1 cellular context compared by ENCODE assay signal in genomic region chr17:82267575-82268379, GRCh38.
TF ChIP-seq lines count a peak whose summit lies in the region.

No MANE protein-coding gene starts in this region.

TF ChIP-seq in K562, 482 proteins besides CTCF, POLR2A, EP300 and RAD21 (continued from another document):
- TF ChIP-seq ZFP36 (IDR thresholded peaks at IDR 0.05; ENCODE audit: low read depth, low read length, partially characterized antibody) (peak; percentile 40), MAZ (CRISPR knock-in tag; conservative IDR thresholded peaks at IDR 0.05 in 1 of 2, IDR thresholded peaks at IDR 0.05 in 1 of 2) (peak in 1 of 2 experiments; percentile 58; a peak in 3 of 4 replicates), ZNF609 (CRISPR knock-in tag; IDR thresholded peaks at IDR 0.05; ENCODE audit: borderline replicate concordance) (0 out of 2 replicates have a peak, but pooled peaks have one; percentile 29), ETV6 (IDR thresholded peaks at IDR 0.05; ENCODE audit: borderline replicate concordance in 1 of 2, low read depth in 2 of 2, low read length in 1 of 2) (no peak; a peak in 1 of 4 replicates), ETV6 (CRISPR knock-in tag; IDR thresholded peaks at IDR 0.05; ENCODE audit: borderline replicate concordance) (no peak), JUN (IDR thresholded peaks at IDR 0.05; ENCODE audit: borderline replicate concordance, low read depth, low read length) (peak; percentile 95), JUN (CRISPR knock-in tag; IDR thresholded peaks at IDR 0.05; ENCODE audit: borderline replicate concordance) (peak; percentile 59; the same call in 1 of the 2 replicates), CREM (IDR thresholded peaks at IDR 0.05; ENCODE audit: low read depth) (peak; percentile 72; the same call in 1 of the 2 replicates), SLC30A9 (CRISPR knock-in tag; IDR thresholded peaks at IDR 0.05) (no peak), NRF1 (conservative IDR thresholded peaks at IDR 0.05 in 1 of 2, IDR thresholded peaks at IDR 0.05 in 1 of 2) (peak; percentile 86 to 88), ZBED1 (IDR thresholded peaks at IDR 0.05) (no peak), SMARCE1 (IDR thresholded peaks at IDR 0.05) (peak; percentile 57; the same call in 1 of the 2 replicates), ARID4B (CRISPR knock-in tag; IDR thresholded peaks at IDR 0.05) (peak; percentile 71), SMAD1 (IDR thresholded peaks at IDR 0.05; ENCODE audit: low read depth, low read length, partially characterized antibody) (peak; percentile 38), SMAD3 (CRISPR knock-in tag; conservative IDR thresholded peaks at IDR 0.05) (no peak), SMARCA4 (IDR thresholded peaks at IDR 0.05) (peak; percentile 38; the same call in 1 of the 2 replicates), DACH1 (IDR thresholded peaks at IDR 0.05; ENCODE audit: partially characterized antibody) (peak; percentile 53), RCOR1 (IDR thresholded peaks at IDR 0.05; ENCODE audit: borderline replicate concordance in 1 of 2, low read depth in 2 of 2, low read length in 2 of 2) (peak in 1 of 2 experiments; percentile 17; a peak in 1 of 4 replicates), ARID1B (IDR thresholded peaks at IDR 0.05) (peak; percentile 56; the same call in 1 of the 2 replicates), ATF3 (IDR thresholded peaks at IDR 0.05) (peak; percentile 98), ATF3 (CRISPR knock-in tag; conservative IDR thresholded peaks at IDR 0.05) (peak; percentile 78; the same call in 1 of the 2 replicates), MAX (CRISPR knock-in tag; IDR thresholded peaks at IDR 0.05) (peak; percentile 46; the same call in 1 of the 2 replicates), MYNN (IDR thresholded peaks at IDR 0.05) (peak; percentile 30; the same call in 1 of the 2 replicates), MYNN (CRISPR knock-in tag; IDR thresholded peaks at IDR 0.05) (no peak), TFAP4 (CRISPR knock-in tag; IDR thresholded peaks at IDR 0.05; ENCODE audit: borderline replicate concordance) (peak; percentile 92), ZNF79 (CRISPR knock-in tag; IDR thresholded peaks at IDR 0.05; ENCODE audit: low read depth) (no peak), HMGN3 (IDR thresholded peaks at IDR 0.05; ENCODE audit: borderline replicate concordance, extremely low read depth, insufficient read length, low read depth, low read length) (peak; percentile 33), ZBTB33 (CRISPR knock-in tag; IDR thresholded peaks at IDR 0.05) (0 out of 2 replicates have a peak, but pooled peaks have one; percentile 15), POLR2G (IDR thresholded peaks at IDR 0.05; ENCODE audit: low read depth, low read length) (peak; percentile 67), ATF7 (IDR thresholded peaks at IDR 0.05) (peak; percentile 87; the same call in 1 of the 2 replicates), FOS (IDR thresholded peaks at IDR 0.05; ENCODE audit: extremely low read depth, insufficient read length) (peak; percentile 41), HMBOX1 (IDR thresholded peaks at IDR 0.05) (peak; percentile 72)
